1 cellular context compared by ENCODE assay signal in the genomic region with DNA sequence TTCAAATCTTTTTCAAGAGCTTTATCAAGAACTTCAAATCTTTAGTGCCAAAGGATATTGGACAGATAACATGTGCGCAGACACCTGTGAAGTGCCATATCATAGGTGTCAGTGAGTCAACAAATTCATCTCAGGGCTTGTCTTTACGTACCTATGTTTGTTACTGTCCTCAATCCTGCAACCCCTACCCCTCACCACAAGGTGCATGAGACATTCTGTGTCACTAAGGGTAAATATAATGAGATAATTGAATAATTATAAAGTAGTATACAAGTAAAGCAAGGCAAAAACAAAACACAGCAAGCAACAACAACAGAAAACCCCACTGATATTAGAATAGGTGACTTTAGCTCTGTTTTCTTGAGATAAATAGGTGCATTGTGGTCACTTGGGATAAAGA.
TF ChIP-seq lines count a peak whose summit lies in the region.

No MANE protein-coding gene starts in this region.

TF ChIP-seq in GM12878, 131 proteins besides CTCF, POLR2A, EP300 and RAD21 (continued from another document):
- TF ChIP-seq PML (IDR thresholded peaks at IDR 0.05; ENCODE audit: low read length): no peak
TF ChIP-seq in GM12878: peak in this region for 0.
